Comparison of ENCODE assay signal across 8 cellular contexts in genomic region chr6:154154389-154154967, GRCh38.
DNase-seq lines count a peak whose midpoint lies in the region; ATAC-seq and TF ChIP-seq lines count a peak whose summit lies in the region.

No MANE protein-coding gene starts in this region.

- DNase-seq in CD4-positive, alpha-beta memory T cell, result peak; percentile 57 to 68 (median 65)
- peak; percentile 47 to 49 for DNase-seq in HL-60 (ENCODE audit: low read depth in 1 of 2, low spot score in 1 of 2)
- peak; percentile 39 for DNase-seq in NT2/D1 (ENCODE audit: low read depth, low spot score)
- DNase-seq in activated CD8-positive, alpha-beta memory T cell treated with anti-CD3 and anti-CD28 coated beads, Interleukin-2, amount 50 U/mL, for 48 hours, result peak; percentile 76
- DNase-seq in esophagus squamous epithelium (lab: John Stamatoyannopoulos, UW), result no peak

- H3K27me3 Mint-ChIP-seq in CD4-positive, alpha-beta memory T cell, result no peaks in the 10 kb centered on the region

- TF ChIP-seq CTCF in HL-60 (IDR thresholded peaks at IDR 0.05; ENCODE audit: insufficient read depth, low read length), result peak; percentile 28
- TF ChIP-seq CTCF in esophagus squamous epithelium (IDR thresholded peaks at IDR 0.05), result peak; percentile 60 to 89 (median 84)
- TF ChIP-seq CTCF in parathyroid adenoma (IDR thresholded peaks at IDR 0.05), result peak; percentile 92

- H3K27me3 ChIP-seq in CD4-positive, alpha-beta memory T cell (ENCODE audit: insufficient read depth, low read length), result no peaks in the 10 kb centered on the region
- H3K27me3 ChIP-seq in HL-60 (ENCODE audit: insufficient read depth, poor library complexity, severe bottlenecking) (no peaks in the 10 kb centered on the region), NT2/D1 (ENCODE audit: insufficient read depth, insufficient read length) (no peaks in the 10 kb centered on the region), esophagus squamous epithelium (no peaks in the 10 kb centered on the region), parathyroid adenoma (ENCODE audit: control insufficient read depth, insufficient read depth, low read length) (no peaks in the 10 kb centered on the region)

- no peak overlapping the region for H3K4me2 ChIP-seq in parathyroid adenoma (ENCODE audit: low read length)

- H3K27ac Mint-ChIP-seq in CD4-positive, alpha-beta memory T cell, result peak overlapping the region in 6 of 7 donors; percentile 54 to 94 (median 70)

- peak overlapping the region in 2 of 8 donors; percentile 3 to 26 for H3K4me3 Mint-ChIP-seq in CD4-positive, alpha-beta memory T cell

- CTCF ChIA-PET in CD4-positive, alpha-beta memory T cell (lab: Charles Lee; ENCODE audit: partially characterized antibody), result interaction anchor here (0.7 to 11.2 kb wide), 20 partner anchors 10 to 521 kb away, joined by 3 to 323 read pairs (median 4); no protein-coding TSS in a partner anchor

- peaks cover 0 to 17% of the 10 kb centered on the region in 2 donors for H3K36me3 Mint-ChIP-seq in CD4-positive, alpha-beta memory T cell

- H3K4me3 ChIP-seq in CD4-positive, alpha-beta memory T cell (ENCODE audit: low read length in 2 of 2), result no peak overlapping the region
- H3K4me3 ChIP-seq in HL-60 (replicated peaks; ENCODE audit: insufficient read depth, low read length) (no peak overlapping the region), NT2/D1 (ENCODE audit: insufficient read length, low read depth) (no peak overlapping the region), esophagus squamous epithelium (no peak overlapping the region), parathyroid adenoma (ENCODE audit: low read depth, low read length) (no peak overlapping the region)

- POLR2A ChIA-PET in CD4-positive, alpha-beta memory T cell (lab: Charles Lee; ENCODE audit: partially characterized antibody), result interaction anchor here (1.0 to 1.6 kb wide), 3 partner anchors 95 to 123 kb away, joined by 3 to 8 read pairs (median 6); no protein-coding TSS in a partner anchor

- ATAC-seq in HG03469 (IDR thresholded peaks at IDR 0.05; ENCODE audit: unreplicated experiment) (no peak), GM18858 (IDR thresholded peaks at IDR 0.05; ENCODE audit: unreplicated experiment) (no peak)

- H3K4me1 ChIP-seq in CD4-positive, alpha-beta memory T cell (ENCODE audit: insufficient read depth, low read length), result peaks cover 45% of the 10 kb centered on the region
- no peaks in the 10 kb centered on the region for H3K4me1 ChIP-seq in NT2/D1 (ENCODE audit: insufficient read depth, insufficient read length)
- H3K4me1 ChIP-seq in esophagus squamous epithelium, result peaks cover 0 to 23% (median 16%) of the 10 kb centered on the region in 3 donors
- H3K4me1 ChIP-seq in parathyroid adenoma, result peaks cover 43% of the 10 kb centered on the region

- no peaks in the 10 kb centered on the region for H3K9me3 ChIP-seq in CD4-positive, alpha-beta memory T cell (ENCODE audit: control insufficient read depth in 1 of 2, low read length in 2 of 2)
- H3K9me3 ChIP-seq in NT2/D1 (ENCODE audit: insufficient read depth, low read length) (peaks cover 14% of the 10 kb centered on the region), esophagus squamous epithelium (no peaks in the 10 kb centered on the region), parathyroid adenoma (ENCODE audit: control insufficient read depth, low read length) (no peaks in the 10 kb centered on the region)

- no peak for TF ChIP-seq POLR2A in esophagus squamous epithelium (IDR thresholded peaks at IDR 0.05)

- H3K36me3 ChIP-seq in CD4-positive, alpha-beta memory T cell (ENCODE audit: insufficient read depth, low read length), result peaks cover 6% of the 10 kb centered on the region
- no peaks in the 10 kb centered on the region for H3K36me3 ChIP-seq in NT2/D1 (ENCODE audit: insufficient read depth, insufficient read length, low read length)
- H3K36me3 ChIP-seq in esophagus squamous epithelium, result no peaks in the 10 kb centered on the region
- no peaks in the 10 kb centered on the region for H3K36me3 ChIP-seq in parathyroid adenoma (ENCODE audit: control insufficient read depth, insufficient read depth, low read length)

- H2AFZ ChIP-seq in parathyroid adenoma, result peak overlapping the region; percentile 2

- intact Hi-C loops in CD4-positive, alpha-beta memory T cell (cut with micrococcal nuclease), result loop anchor here (1.0 kb wide), 4 partner anchors 123 to 651 kb away; no protein-coding TSS in a partner anchor
- intact Hi-C loops in esophagus squamous epithelium (cut with DNase I), result no loop called here

- H3K9ac ChIP-seq in NT2/D1 (ENCODE audit: insufficient read length, low read depth) (no peak overlapping the region), parathyroid adenoma (no peak overlapping the region)

- H3K27ac ChIP-seq in CD4-positive, alpha-beta memory T cell (ENCODE audit: low read depth, low read length), result no peak overlapping the region
- no peak overlapping the region for H3K27ac ChIP-seq in HL-60 (replicated peaks)
- no peak overlapping the region for H3K27ac ChIP-seq in esophagus squamous epithelium
- no peak overlapping the region for H3K27ac ChIP-seq in parathyroid adenoma

- 30 to 33% methylated on average over 6 of the region's 6 CpGs for WGBS in esophagus squamous epithelium, 2 donors

- H3K79me2 ChIP-seq in parathyroid adenoma, result no peaks in the 10 kb centered on the region

- peaks cover 34 to 54% (median 42%) of the 10 kb centered on the region in 4 donors for H3K4me1 Mint-ChIP-seq in CD4-positive, alpha-beta memory T cell

- no peaks in the 10 kb centered on the region for H3K9me3 Mint-ChIP-seq in CD4-positive, alpha-beta memory T cell

Comparison
In these comparisons a context has a peak if more than half of its experiments do, and no peak if none do; other contexts are left out.
1. CTCF ChIP-seq: peak in every context shown above with its lines; median percentile 92 in parathyroid adenoma; 84 in esophagus squamous epithelium; 28 in HL-60.